20 cellular contexts compared by ENCODE assay signal in the genomic region with DNA sequence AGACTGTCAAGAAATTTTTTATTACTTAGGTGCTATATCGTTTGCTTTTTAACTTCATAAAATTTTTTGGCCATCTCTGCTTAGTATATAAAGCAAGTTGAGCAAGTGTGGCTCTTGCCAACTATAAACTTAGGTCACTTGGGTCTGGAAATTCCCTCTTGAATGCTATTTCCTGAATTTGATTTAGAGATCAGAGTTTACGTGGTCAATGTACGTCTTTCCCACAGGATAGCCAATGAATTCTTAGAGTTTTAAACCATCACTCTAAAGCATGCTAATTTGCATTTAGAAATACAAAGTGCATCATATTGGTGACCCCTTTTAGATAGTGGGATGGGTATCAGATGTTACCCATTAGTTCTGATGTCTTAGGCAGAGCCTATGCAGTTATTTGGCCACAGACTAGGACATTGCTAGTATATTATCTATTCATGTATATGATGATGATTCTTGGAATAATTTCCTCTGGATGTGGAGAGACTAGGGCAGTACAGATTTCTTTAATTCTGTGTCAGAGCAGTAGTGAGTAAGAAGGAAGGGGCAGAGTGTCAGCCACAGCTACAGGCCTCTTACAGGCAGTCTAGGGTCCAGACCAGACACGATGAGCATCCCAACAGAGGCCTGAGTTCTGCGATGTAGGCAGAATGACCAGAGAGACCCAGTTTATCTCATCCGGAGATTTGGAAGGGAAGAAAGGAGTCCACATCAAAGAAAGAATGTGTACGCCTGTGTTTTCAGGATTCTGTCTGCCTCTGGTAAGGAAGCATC. TPM values are rescaled to one million over a fixed set of nuclear protein-coding genes. Genes with fewer than 3 reads are reported as not detected.
DNase-seq lines count a peak whose midpoint lies in the region; ATAC-seq and TF ChIP-seq lines count a peak whose summit lies in the region.
"Had no signal": no experiment of that assay in that cellular context is flagged by ENCODE, and none has a peak within 500 bp of the region (broad histone marks: within the 10 kb centered on the region; RNA-seq: fewer than 3 reads in every experiment).

No MANE protein-coding gene starts in this region.

- peaks cover 1% of the 10 kb centered on the region; the same call in 1 of the 2 replicates for H3K27me3 Mint-ChIP-seq in HFFc6 (ENCODE audit: insufficient read depth)

- DNase-seq in A172 (ENCODE audit: low spot score) (peak; percentile 61), HFFc6 (no peak), amniotic epithelial cell (ENCODE audit: low read depth) (peak; percentile 70), islet precursor cell (peak; percentile 56), NCI-H524 (lab: John Stamatoyannopoulos, UW) (no peak)
- no peak for DNase-seq in activated CD4-positive, CD25-positive, alpha-beta regulatory T cell treated with anti-CD3 and anti-CD28 coated beads, Interleukin-2, amount 50 U/mL, for 72 hours
- DNase-seq in activated CD4-positive, alpha-beta T cell treated with anti-CD3 and anti-CD28 coated beads for 48 hours = no peak
- DNase-seq: activated CD8-positive, alpha-beta memory T cell treated with anti-CD3 and anti-CD28 coated beads, Interleukin-2, amount 10 ng/mL, durations not matched to agents 7 days and 5 days; activated naive CD8-positive, alpha-beta T cell treated with anti-CD3 and anti-CD28 coated beads, Interleukin-2, amount 10 ng/mL, durations not matched to agents 7 days and 5 days; CD4-positive, alpha-beta T cell; DND-41; dorsolateral prefrontal cortex; heart left ventricle; mammary epithelial cell; natural killer cell; NCI-H1105 treated with DMSO at 0.1 percent for 48 hours; stimulated activated CD4-positive, alpha-beta T cell treated with anti-CD3 and anti-CD28 coated beads, Interleukin-12 subunit alpha, Interleukin-12 subunit beta, amount 100 ng/mL, for 4 hours; T1000 had no signal

- H3K36me3 Mint-ChIP-seq in HFFc6 (ENCODE audit: low read depth) = peaks cover 18% of the 10 kb centered on the region
- H3K36me3 Mint-ChIP-seq: activated CD8-positive, alpha-beta memory T cell treated with anti-CD3 and anti-CD28 coated beads, Interleukin-2, amount 10 ng/mL, durations not matched to agents 7 days and 5 days; activated naive CD8-positive, alpha-beta T cell treated with anti-CD3 and anti-CD28 coated beads, Interleukin-2, amount 10 ng/mL, durations not matched to agents 7 days and 5 days had no signal

- H3K4me3 Mint-ChIP-seq in HFFc6 = peak overlapping the region; percentile 36; the same call in 1 of the 2 replicates
- H3K4me3 Mint-ChIP-seq: activated CD8-positive, alpha-beta memory T cell treated with anti-CD3 and anti-CD28 coated beads, Interleukin-2, amount 10 ng/mL, durations not matched to agents 7 days and 5 days; activated naive CD8-positive, alpha-beta T cell treated with anti-CD3 and anti-CD28 coated beads, Interleukin-2, amount 10 ng/mL, durations not matched to agents 7 days and 5 days; activated T-helper 17 cell treated with anti-CD3 and anti-CD28 coated beads, Interleukin-2, amount 50 U/mL, for 72 hours; CD4-positive, alpha-beta T cell; natural killer cell had no signal

- peaks cover 65% of the 10 kb centered on the region for H3K4me1 Mint-ChIP-seq in HFFc6 (ENCODE audit: low read depth)
- H3K4me1 Mint-ChIP-seq: activated CD8-positive, alpha-beta memory T cell treated with anti-CD3 and anti-CD28 coated beads, Interleukin-2, amount 10 ng/mL, durations not matched to agents 7 days and 5 days; activated naive CD8-positive, alpha-beta T cell treated with anti-CD3 and anti-CD28 coated beads, Interleukin-2, amount 10 ng/mL, durations not matched to agents 7 days and 5 days; activated T-helper 17 cell treated with anti-CD3 and anti-CD28 coated beads, Interleukin-2, amount 50 U/mL, for 72 hours; natural killer cell had no signal

- peak overlapping the region; percentile 72 for H3K27ac Mint-ChIP-seq in HFFc6
- H3K27ac Mint-ChIP-seq: activated CD8-positive, alpha-beta memory T cell treated with anti-CD3 and anti-CD28 coated beads, Interleukin-2, amount 10 ng/mL, durations not matched to agents 7 days and 5 days; activated naive CD8-positive, alpha-beta T cell treated with anti-CD3 and anti-CD28 coated beads, Interleukin-2, amount 10 ng/mL, durations not matched to agents 7 days and 5 days; activated T-helper 17 cell treated with anti-CD3 and anti-CD28 coated beads, Interleukin-2, amount 50 U/mL, for 72 hours; CD4-positive, alpha-beta T cell; natural killer cell had no signal

- ATAC-seq in HG03196 (IDR thresholded peaks at IDR 0.05; ENCODE audit: unreplicated experiment) = no peak
- ATAC-seq: activated CD8-positive, alpha-beta memory T cell treated with anti-CD3 and anti-CD28 coated beads, Interleukin-2, amount 10 ng/mL, durations not matched to agents 7 days and 5 days; activated T-helper 17 cell treated with anti-CD3 and anti-CD28 coated beads, Interleukin-2, amount 50 U/mL, for 72 hours; heart left ventricle; natural killer cell had no signal

- 0 out of 2 replicates have a peak, but pooled peaks cover 5% of the 10 kb centered on the region for H3K9me3 Mint-ChIP-seq in HFFc6
- H3K9me3 Mint-ChIP-seq: activated naive CD8-positive, alpha-beta T cell treated with anti-CD3 and anti-CD28 coated beads, Interleukin-2, amount 10 ng/mL, durations not matched to agents 7 days and 5 days; natural killer cell had no signal

- TF ChIP-seq CTCF in HFFc6 (IDR thresholded peaks at IDR 0.05) = no peak

RNA-seq across cellular contexts. Expression of a gene that starts 30.3 kb away (rescaled TPM):
- 1.8 and 2.4 TPM in 2 replicates for total RNA-seq in A172 (2014; rRNA removed; shearing (Covaris generic))
- 10 to 100 TPM; 13.4 to 16.0 (median 15.3) TPM for total RNA-seq in HFFc6 (2021; fragmentation: NEBNext Ultra II Directional; extraction: Animal tissue kit (Norgen Biotek cat#: 25700))

Comparison
In these comparisons a context has a peak if more than half of its experiments do, and no peak if none do; other contexts are left out.
1. DNase-seq: peak in A172 (single experiment), amniotic epithelial cell (single experiment) and islet precursor cell (single experiment); none in HFFc6 (single experiment), NCI-H524 (0 of 2), activated CD4-positive, CD25-positive, alpha-beta regulatory T cell treated with anti-CD3 and anti-CD28 coated beads, Interleukin-2, amount 50 U/mL, for 72 hours (single experiment) and activated CD4-positive, alpha-beta T cell treated with anti-CD3 and anti-CD28 coated beads for 48 hours (single experiment).